ENCODE assay signal across 17 cellular contexts in the genomic region with DNA sequence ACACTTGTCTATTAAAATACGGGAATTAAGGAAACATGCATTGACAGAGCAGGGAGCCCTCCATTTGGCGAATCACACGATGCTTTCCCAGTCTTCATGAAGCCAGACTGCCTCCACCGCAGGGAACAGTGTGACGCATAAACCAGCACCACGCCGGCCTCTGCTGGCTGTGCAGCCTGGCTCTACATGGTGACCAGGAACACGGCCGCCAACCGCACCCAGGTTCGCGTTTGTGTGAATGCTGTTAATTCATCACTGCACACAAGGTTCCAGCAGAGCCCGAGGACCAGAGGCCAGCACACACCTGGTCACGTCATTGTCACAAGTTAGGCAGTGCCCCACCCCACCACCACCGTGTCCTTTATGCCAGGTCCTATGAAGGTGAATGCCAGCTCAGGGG. TPM values are rescaled to one million over a fixed set of nuclear protein-coding genes. Genes with fewer than 3 reads are reported as not detected.
A peak's percentile ranks its signal among the peaks of the same experiment; 100 is the strongest.
DNase-seq lines count a peak whose midpoint lies in the region; ATAC-seq, FAIRE-seq and TF ChIP-seq lines count a peak whose summit lies in the region.
"Had no signal": no experiment of that assay in that cellular context is flagged by ENCODE, and none has a peak within 500 bp of the region (broad histone marks: within the 10 kb centered on the region; RNA-seq: fewer than 3 reads in every experiment).

No MANE protein-coding gene starts in this region.

- peak overlapping the region; percentile 85 for H3K23ac ChIP-seq in neuronal stem cell (ENCODE audit: low read depth, low read length, poor library complexity)

- POLR2A ChIA-PET in CD4-positive, alpha-beta memory T cell (lab: Charles Lee; ENCODE audit: partially characterized antibody): interaction anchor here (0.9 to 1.6 kb wide), 5 partner anchors 12 to 50 kb away, joined by 3 to 8 read pairs (median 3); a partner anchor contains a TSS
- POLR2A ChIA-PET in WTC11 (lab: Charles Lee): no interaction called here

- no peak for DNase-seq in CD4-positive, CD25-positive, alpha-beta regulatory T cell
- DNase-seq in CD4-positive, alpha-beta memory T cell: no peak
- DNase-seq in WTC11 (ENCODE audit: low spot score): no peak
- DNase-seq in neuronal stem cell (ENCODE audit: low spot score): no peak
- no peak for DNase-seq in chondrocyte (ENCODE audit: low spot score)
- DNase-seq in gastrocnemius medialis: no peak
- no peak for DNase-seq in HTR-8/SVneo (ENCODE audit: insufficient read length, low spot score)
- DNase-seq: BE2C, COR-L47, MM.1S, NCI-H1105 treated with DMSO at 0.1 percent for 48 hours, NCI-H187 treated with DMSO at 0.1 percent for 48 hours, NCI-H2171, NCI-H446 treated with DMSO at 0.1 percent for 48 hours, NCI-H82 had no signal

- intact Hi-C loops in CD4-positive, alpha-beta memory T cell (cut with micrococcal nuclease): no loop called here
- intact Hi-C loops in gastrocnemius medialis (cut with DNase I; ENCODE audit: low total_unique reads): loop anchor here (5.0 kb wide), 1 partner anchor 68 kb away; a partner anchor contains a TSS

- H3K14ac ChIP-seq in neuronal stem cell (ENCODE audit: low read length): no peak overlapping the region

- peaks cover 5 to 34% (median 9%) of the 10 kb centered on the region in 4 donors for H3K4me1 Mint-ChIP-seq in CD4-positive, CD25-positive, alpha-beta regulatory T cell
- peaks cover 20 to 54% (median 32%) of the 10 kb centered on the region in 4 donors for H3K4me1 Mint-ChIP-seq in CD4-positive, alpha-beta memory T cell
- H3K4me1 Mint-ChIP-seq in WTC11 (peaks cover 19% of the 10 kb centered on the region), chondrocyte (ENCODE audit: low read depth) (no peaks in the 10 kb centered on the region)

- no peak overlapping the region for H2BK120ac ChIP-seq in neuronal stem cell (ENCODE audit: low read depth, low read length)

- no peak for TF ChIP-seq POLR2A in gastrocnemius medialis (IDR thresholded peaks at IDR 0.05)

- no peaks in the 10 kb centered on the region for H3K27me3 Mint-ChIP-seq in CD4-positive, CD25-positive, alpha-beta regulatory T cell
- no peaks in the 10 kb centered on the region for H3K27me3 Mint-ChIP-seq in CD4-positive, alpha-beta memory T cell
- H3K27me3 Mint-ChIP-seq in WTC11 (ENCODE audit: low read depth) (no peaks in the 10 kb centered on the region), chondrocyte (ENCODE audit: low read depth) (no peaks in the 10 kb centered on the region)

- no peak overlapping the region for H3K4me3 Mint-ChIP-seq in CD4-positive, CD25-positive, alpha-beta regulatory T cell
- H3K4me3 Mint-ChIP-seq in CD4-positive, alpha-beta memory T cell: peak overlapping the region in 6 of 8 donors; percentile 50 to 93 (median 76)
- H3K4me3 Mint-ChIP-seq in WTC11 (no peak overlapping the region), chondrocyte (ENCODE audit: unreplicated experiment) (no peak overlapping the region)

- no peak for ATAC-seq in CD4-positive, CD25-positive, alpha-beta regulatory T cell (ENCODE audit: low read depth in 2 of 2)
- ATAC-seq in WTC11: no peak
- no peak for ATAC-seq in gastrocnemius medialis
- ATAC-seq: HepG2 had no signal

- TF ChIP-seq CTCF in WTC11 (IDR thresholded peaks at IDR 0.05) (no peak), chondrocyte (IDR thresholded peaks at IDR 0.05) (no peak), gastrocnemius medialis (IDR thresholded peaks at IDR 0.05 in 4 of 5, conservative IDR thresholded peaks at IDR 0.05 in 1 of 5) (no peak)

- H4K8ac ChIP-seq in neuronal stem cell (ENCODE audit: low read depth, low read length): no peak overlapping the region

- peak overlapping the region; percentile 19 for H3K18ac ChIP-seq in neuronal stem cell (ENCODE audit: low read length)

- no peak overlapping the region for H3K27ac ChIP-seq in CD4-positive, CD25-positive, alpha-beta regulatory T cell (ENCODE audit: insufficient read depth, low read length, poor library complexity, severe bottlenecking)
- H3K27ac ChIP-seq in CD4-positive, alpha-beta memory T cell (ENCODE audit: low read depth, low read length): peak overlapping the region; percentile 59
- no peak overlapping the region for H3K27ac ChIP-seq in neuronal stem cell (replicated peaks; ENCODE audit: low read length)
- H3K27ac ChIP-seq in gastrocnemius medialis: no peak overlapping the region

- no peak overlapping the region for H2BK15ac ChIP-seq in neuronal stem cell (ENCODE audit: low read length)

- WGBS in neuronal stem cell (ENCODE audit: extremely low coverage in 2 of 2, insufficient read length in 2 of 2, insufficient replicate concordance in 1 of 2), 2 donors: no CpG with 5 or more reads among the region's 15 CpGs

- no peaks in the 10 kb centered on the region for H3K9me3 ChIP-seq in CD4-positive, CD25-positive, alpha-beta regulatory T cell (ENCODE audit: control insufficient read depth in 2 of 2, low read length in 2 of 2)
- no peaks in the 10 kb centered on the region for H3K9me3 ChIP-seq in CD4-positive, alpha-beta memory T cell (ENCODE audit: control insufficient read depth in 1 of 2, low read length in 2 of 2)
- H3K9me3 ChIP-seq in neuronal stem cell (replicated peaks in 1 of 2; ENCODE audit: control insufficient read depth in 2 of 2, insufficient read depth in 1 of 2, low read depth in 1 of 2, low read length in 2 of 2): no peaks in the 10 kb centered on the region
- H3K9me3 ChIP-seq in gastrocnemius medialis: no peaks in the 10 kb centered on the region
- H3K9me3 ChIP-seq: BE2C had no signal

- H3K27me3 ChIP-seq in CD4-positive, CD25-positive, alpha-beta regulatory T cell (ENCODE audit: control insufficient read depth, insufficient read depth, low read length): no peaks in the 10 kb centered on the region
- no peaks in the 10 kb centered on the region for H3K27me3 ChIP-seq in CD4-positive, alpha-beta memory T cell (ENCODE audit: insufficient read depth, low read length)
- H3K27me3 ChIP-seq in neuronal stem cell (ENCODE audit: control insufficient read depth in 3 of 3, insufficient read depth in 3 of 3, low read depth in 1 of 3, low read length in 3 of 3): no peaks in the 10 kb centered on the region
- H3K27me3 ChIP-seq in gastrocnemius medialis: no peaks in the 10 kb centered on the region
- H3K27me3 ChIP-seq: BE2C had no signal

- no peak overlapping the region for H3K4me2 ChIP-seq in neuronal stem cell (ENCODE audit: insufficient read depth, low read length, poor library complexity, severe bottlenecking)

- CTCF ChIA-PET in CD4-positive, alpha-beta memory T cell (lab: Charles Lee; ENCODE audit: partially characterized antibody): interaction anchor here (1.1 to 1.3 kb wide), 2 partner anchors 14 to 22 kb away, joined by 4 read pairs; no protein-coding TSS in a partner anchor
- CTCF ChIA-PET in WTC11 (lab: Charles Lee): no interaction called here

- H2AFZ ChIP-seq in neuronal stem cell (ENCODE audit: low read length): no peak overlapping the region

- in situ Hi-C loops in gastrocnemius medialis (cut with MboI; ENCODE audit: low sequenced_read_pairs in 4 of 4): no loop called here

- no peak for FAIRE-seq in HTR-8/SVneo (lab: Jason Lieb, UNC)
- FAIRE-seq: H54, HepG2 had no signal

- H3K79me1 ChIP-seq in neuronal stem cell (ENCODE audit: low read depth, low read length): peaks cover 3% of the 10 kb centered on the region

- H3K4ac ChIP-seq in neuronal stem cell (ENCODE audit: low read length): peak overlapping the region; percentile 61

- no peak overlapping the region for H2BK12ac ChIP-seq in neuronal stem cell (ENCODE audit: low read length)

- H4K91ac ChIP-seq in neuronal stem cell (ENCODE audit: low read depth, low read length, poor library complexity): no peak overlapping the region

- peak overlapping the region; percentile 57 to 91 (median 71) for H3K27ac Mint-ChIP-seq in CD4-positive, CD25-positive, alpha-beta regulatory T cell
- H3K27ac Mint-ChIP-seq in CD4-positive, alpha-beta memory T cell: peak overlapping the region; percentile 54 to 96 (median 92)
- H3K27ac Mint-ChIP-seq in WTC11 (peak overlapping the region; percentile 7; the same call in 1 of the 2 replicates), chondrocyte (ENCODE audit: unreplicated experiment) (no peak overlapping the region)

- no peak overlapping the region for H3K4me3 ChIP-seq in CD4-positive, CD25-positive, alpha-beta regulatory T cell (ENCODE audit: low read depth, low read length)
- peak overlapping the region in 1 of 2 donors; percentile 7 for H3K4me3 ChIP-seq in CD4-positive, alpha-beta memory T cell (ENCODE audit: low read length in 2 of 2)
- H3K4me3 ChIP-seq in neuronal stem cell (ENCODE audit: low read length in 2 of 2): peak overlapping the region in 1 of 2 donors; percentile 43
- no peak overlapping the region for H3K4me3 ChIP-seq in gastrocnemius medialis

- H3K4me1 ChIP-seq in CD4-positive, CD25-positive, alpha-beta regulatory T cell (ENCODE audit: control insufficient read depth, insufficient read depth, low read length, poor library complexity, severe bottlenecking): peaks cover 17% of the 10 kb centered on the region
- peaks cover 46% of the 10 kb centered on the region for H3K4me1 ChIP-seq in CD4-positive, alpha-beta memory T cell (ENCODE audit: insufficient read depth, low read length)
- H3K4me1 ChIP-seq in neuronal stem cell (ENCODE audit: control insufficient read depth in 2 of 2, insufficient read depth in 1 of 2, low read depth in 1 of 2, low read length in 2 of 2) (no peaks in the 10 kb centered on the region), gastrocnemius medialis (peaks cover 6 to 10% of the 10 kb centered on the region in 2 donors)
- H3K4me1 ChIP-seq: BE2C had no signal

- H3K9me3 Mint-ChIP-seq in CD4-positive, CD25-positive, alpha-beta regulatory T cell: no peaks in the 10 kb centered on the region
- H3K9me3 Mint-ChIP-seq in CD4-positive, alpha-beta memory T cell: peaks cover 0 to 1% (median 0%) of the 10 kb centered on the region in 8 donors
- no peaks in the 10 kb centered on the region for H3K9me3 Mint-ChIP-seq in WTC11
- H3K9me3 Mint-ChIP-seq in chondrocyte (ENCODE audit: low read depth): no peaks in the 10 kb centered on the region

- H3K36me3 ChIP-seq in CD4-positive, CD25-positive, alpha-beta regulatory T cell (ENCODE audit: control insufficient read depth, insufficient read depth, low read length): peaks cover 11% of the 10 kb centered on the region
- H3K36me3 ChIP-seq in CD4-positive, alpha-beta memory T cell (ENCODE audit: insufficient read depth, low read length): peaks cover 5% of the 10 kb centered on the region
- H3K36me3 ChIP-seq in neuronal stem cell (replicated peaks in 1 of 2; ENCODE audit: control insufficient read depth in 2 of 2, insufficient read depth in 2 of 2, low read length in 2 of 2) (peaks cover 51 to 87% of the 10 kb centered on the region in 2 donors), gastrocnemius medialis (peaks cover 0 to 28% of the 10 kb centered on the region in 2 donors)
- H3K36me3 ChIP-seq: BE2C had no signal

- H2AK5ac ChIP-seq in neuronal stem cell (ENCODE audit: low read depth, low read length): no peak overlapping the region

- peak overlapping the region; percentile 80 for H3K9ac ChIP-seq in neuronal stem cell (ENCODE audit: low read depth, low read length, poor library complexity)

- peaks cover 8% of the 10 kb centered on the region for H3K36me3 Mint-ChIP-seq in CD4-positive, CD25-positive, alpha-beta regulatory T cell
- peaks cover 12 to 25% of the 10 kb centered on the region in 2 donors for H3K36me3 Mint-ChIP-seq in CD4-positive, alpha-beta memory T cell
- H3K36me3 Mint-ChIP-seq in WTC11 (peaks cover 19% of the 10 kb centered on the region), chondrocyte (ENCODE audit: low read depth) (peaks cover 37% of the 10 kb centered on the region)

- no peak overlapping the region for H2BK5ac ChIP-seq in neuronal stem cell (ENCODE audit: low read length)

RNA-seq across cellular contexts. Expression of a gene that starts 26.7 kb away (rescaled TPM):
- total RNA-seq in CD4-positive, CD25-positive, alpha-beta regulatory T cell: 25.8 TPM
- polyA plus RNA-seq in CD4-positive, CD25-positive, alpha-beta regulatory T cell: 10 to 100 TPM; 59.8 to 97.4 (median 69.1) TPM
- total RNA-seq in CD4-positive, alpha-beta memory T cell: 100 to 1,000 TPM; 124 to 125 TPM
- polyA plus RNA-seq in CD4-positive, alpha-beta memory T cell: 10 to 100 TPM; 95.9 to 97.1 TPM
- 0.18 to 0.35 TPM (median 0.30 TPM) in 3 replicates for total RNA-seq in WTC11 (2021)
- not detected for polyA plus RNA-seq in neuronal stem cell (2013, experiment 1 of 2)
- polyA plus RNA-seq in neuronal stem cell (2013, experiment 2 of 2): not detected
- total RNA-seq in chondrocyte: 2.9 to 9.7 TPM (median 8.4 TPM) in 3 replicates
- total RNA-seq in gastrocnemius medialis: 10 to 100 TPM; 14.7 to 27.7 (median 22.1) TPM
- total RNA-seq: HepG2 had no signal
- polyA plus RNA-seq: HepG2 had no signal

RNA-seq across cellular contexts. Expression of a gene that starts 51.7 kb away (rescaled TPM):
- 2.5 TPM for total RNA-seq in CD4-positive, CD25-positive, alpha-beta regulatory T cell
- 1 to 10 TPM; 1.1 to 2.0 (median 1.5) TPM for polyA plus RNA-seq in CD4-positive, CD25-positive, alpha-beta regulatory T cell
- 1 to 10 TPM; 5.5 to 7.3 TPM for total RNA-seq in CD4-positive, alpha-beta memory T cell
- polyA plus RNA-seq in CD4-positive, alpha-beta memory T cell: 1 to 10 TPM; 3.3 to 3.8 TPM
- total RNA-seq in WTC11 (2021) (27.0 to 31.0 TPM (median 28.9 TPM) in 3 replicates), chondrocyte (15.0 to 23.2 TPM (median 17.8 TPM) in 3 replicates), gastrocnemius medialis (1 to 10 TPM; 3.4 to 5.2 (median 4.8) TPM)
- polyA plus RNA-seq in neuronal stem cell (2013, experiment 1 of 2): 29.1 TPM
- polyA plus RNA-seq in neuronal stem cell (2013, experiment 2 of 2): 29.5 TPM

RNA-seq across cellular contexts. Expression of a gene that starts 52.0 kb away (rescaled TPM):
- total RNA-seq in CD4-positive, CD25-positive, alpha-beta regulatory T cell: 30.5 TPM
- 1 to 10 TPM in 2 of 4 donors, under 1 TPM in 2; 0.49 to 1.6 (median 1.1) TPM for polyA plus RNA-seq in CD4-positive, CD25-positive, alpha-beta regulatory T cell
- 10 to 100 TPM; 27.3 to 33.8 TPM for total RNA-seq in CD4-positive, alpha-beta memory T cell
- 1 to 10 TPM in 1 of 2 donors, under 1 TPM in 1; 0.55 to 5.1 TPM for polyA plus RNA-seq in CD4-positive, alpha-beta memory T cell
- total RNA-seq in WTC11 (2021) (24.0 to 27.4 TPM (median 25.9 TPM) in 3 replicates), chondrocyte (17.8 to 21.2 TPM (median 20.5 TPM) in 3 replicates), gastrocnemius medialis (10 to 100 TPM in 1 of 4 donors, 1 to 10 TPM in 3; 7.0 to 10.7 (median 8.7) TPM)
- polyA plus RNA-seq in neuronal stem cell (2013, experiment 1 of 2): 11.9 TPM
- polyA plus RNA-seq in neuronal stem cell (2013, experiment 2 of 2): 12.3 TPM

Comparison
In these comparisons a context has a peak if more than half of its experiments do, and no peak if none do; other contexts are left out.
1. H3K4me3 Mint-ChIP-seq: peak in CD4-positive, alpha-beta memory T cell (6 of 8); none in CD4-positive, CD25-positive, alpha-beta regulatory T cell (0 of 4), WTC11 (single experiment) and chondrocyte (single experiment).